ENCODE assay signal across 8 cellular contexts in genomic region chr15:41417812-41418211, GRCh38. TPM values are rescaled to one million over a fixed set of nuclear protein-coding genes. Genes with fewer than 3 reads are reported as not detected.
DNase-seq lines count a peak whose midpoint lies in the region; ATAC-seq and TF ChIP-seq lines count a peak whose summit lies in the region.

No MANE protein-coding gene starts in this region.

- H3K36me3 ChIP-seq in A673 (ENCODE audit: insufficient read depth, low read length, poor library complexity, severe bottlenecking) (no peaks in the 10 kb centered on the region), iPS-20b (ENCODE audit: insufficient read depth, low read depth, low read length) (no peaks in the 10 kb centered on the region), testis (ENCODE audit: low read depth, missing control alignments) (no peaks in the 10 kb centered on the region)

- H3K27ac ChIP-seq in A673 (ENCODE audit: low read depth, low read length, poor library complexity, severe bottlenecking), result peak overlapping the region; percentile 88
- no peak overlapping the region for H3K27ac ChIP-seq in iPS-20b (ENCODE audit: low read length)
- H3K27ac ChIP-seq in testis, result peak overlapping the region; percentile 81 to 89

- intact Hi-C loops in A673 (cut with micrococcal nuclease; ENCODE audit: unreplicated experiment) (no loop called here), testis (cut with DNase I; ENCODE audit: low total_unique reads) (no loop called here)

- no peaks in the 10 kb centered on the region for H3K27me3 Mint-ChIP-seq in activated CD8-positive, alpha-beta T cell treated with anti-CD3 and anti-CD28 coated beads, Interleukin-2, amount 10 ng/mL, durations not matched to agents 7 days and 5 days (ENCODE audit: low read depth)

- peaks cover 36% of the 10 kb centered on the region for H3K4me1 Mint-ChIP-seq in activated CD8-positive, alpha-beta T cell treated with anti-CD3 and anti-CD28 coated beads, Interleukin-2, amount 10 ng/mL, durations not matched to agents 7 days and 5 days (ENCODE audit: low read depth)

- POLR2A ChIA-PET in A673 (lab: Charles Lee; ENCODE audit: low non-redundant PET), result no interaction called here
- POLR2A ChIA-PET in activated CD8-positive, alpha-beta T cell treated with anti-CD3 and anti-CD28 coated beads, Interleukin-2, amount 10 ng/mL, durations not matched to agents 7 days and 5 days (lab: Charles Lee), result interaction anchor here (1.5 kb wide), 1 partner anchor 84 kb away, joined by 3 read pairs; the partner anchor contains the start of gene NUSAP1

- 4 to 6% methylated on average over 6 of the region's 6 CpGs for WGBS in testis, 2 donors

- H3K4me1 ChIP-seq in A673 (ENCODE audit: insufficient read depth, low read length, poor library complexity, severe bottlenecking) (peaks cover 9% of the 10 kb centered on the region), iPS-20b (ENCODE audit: insufficient read depth, low read length) (peaks cover 2% of the 10 kb centered on the region; the same call in 1 of the 2 replicates), testis (peaks cover 19% of the 10 kb centered on the region)

- H3K9ac ChIP-seq in iPS-20b (ENCODE audit: low read depth, low read length), result peak overlapping the region; percentile 92

- H3K9me3 ChIP-seq in A673 (ENCODE audit: low read depth, low read length, poor library complexity, severe bottlenecking), result no peaks in the 10 kb centered on the region
- H3K9me3 ChIP-seq in iPS-20b (ENCODE audit: insufficient read depth, low read depth, low read length), result no peaks in the 10 kb centered on the region
- H3K9me3 ChIP-seq in testis, result no peaks in the 10 kb centered on the region

- CTCF ChIA-PET in A673 (lab: Charles Lee), result no interaction called here
- CTCF ChIA-PET in activated CD8-positive, alpha-beta T cell treated with anti-CD3 and anti-CD28 coated beads, Interleukin-2, amount 10 ng/mL, durations not matched to agents 7 days and 5 days (lab: Charles Lee), result interaction anchor here (1.2 kb wide), 1 partner anchor 60 kb away, joined by 3 read pairs; no protein-coding TSS in a partner anchor

- no peak for TF ChIP-seq POLR2A in testis (IDR thresholded peaks at IDR 0.05)

- H3K4me3 Mint-ChIP-seq in activated CD8-positive, alpha-beta T cell treated with anti-CD3 and anti-CD28 coated beads, Interleukin-2, amount 10 ng/mL, durations not matched to agents 7 days and 5 days, result peak overlapping the region; percentile 94

- ATAC-seq in GM21717 (IDR thresholded peaks at IDR 0.05; ENCODE audit: unreplicated experiment), result peak; percentile 15
- no peak for ATAC-seq in activated CD8-positive, alpha-beta T cell treated with anti-CD3 and anti-CD28 coated beads, Interleukin-2, amount 10 ng/mL, durations not matched to agents 7 days and 5 days
- no peak for ATAC-seq in HG02642 (IDR thresholded peaks at IDR 0.05; ENCODE audit: poor library complexity, unreplicated experiment)
- ATAC-seq in GM21381 (IDR thresholded peaks at IDR 0.05; ENCODE audit: unreplicated experiment), result no peak
- no peak for ATAC-seq in HG03457 (IDR thresholded peaks at IDR 0.05; ENCODE audit: unreplicated experiment)

- peak overlapping the region; percentile 93 for H3K27ac Mint-ChIP-seq in activated CD8-positive, alpha-beta T cell treated with anti-CD3 and anti-CD28 coated beads, Interleukin-2, amount 10 ng/mL, durations not matched to agents 7 days and 5 days

- H3K4me3 ChIP-seq in A673 (ENCODE audit: low read depth, low read length, poor library complexity, severe bottlenecking) (peak overlapping the region; percentile 74), iPS-20b (ENCODE audit: low read length) (peak overlapping the region; percentile 99), testis (peak overlapping the region; percentile 81 to 99)

- H3K36me3 Mint-ChIP-seq in activated CD8-positive, alpha-beta T cell treated with anti-CD3 and anti-CD28 coated beads, Interleukin-2, amount 10 ng/mL, durations not matched to agents 7 days and 5 days (ENCODE audit: low read depth), result peaks cover 14% of the 10 kb centered on the region

- TF ChIP-seq CTCF in A673 (conservative IDR thresholded peaks at IDR 0.05; ENCODE audit: low read depth, low read length) (no peak), testis (IDR thresholded peaks at IDR 0.05) (no peak)

- no TSS peak for BruUV-seq in A673 (replicated peaks; lab: Mats Ljungman, UMichigan)

- H3K9me3 Mint-ChIP-seq in activated CD8-positive, alpha-beta T cell treated with anti-CD3 and anti-CD28 coated beads, Interleukin-2, amount 10 ng/mL, durations not matched to agents 7 days and 5 days (ENCODE audit: insufficient read depth), result no peaks in the 10 kb centered on the region

- H3K27me3 ChIP-seq in A673 (replicated peaks; ENCODE audit: insufficient read depth, low read depth, low read length, poor library complexity) (no peaks in the 10 kb centered on the region), iPS-20b (ENCODE audit: insufficient read depth, low read length) (no peaks in the 10 kb centered on the region), testis (no peaks in the 10 kb centered on the region)

- no peak for DNase-seq in A673 (ENCODE audit: low spot score)
- no peak for DNase-seq in activated CD8-positive, alpha-beta T cell treated with anti-CD3 and anti-CD28 coated beads, Interleukin-2, amount 10 ng/mL, durations not matched to agents 7 days and 5 days
- DNase-seq in testis, result no peak

RNA-seq across cellular contexts. Expression of gene RTF1, which starts 0.9 kb away (rescaled TPM):
- total RNA-seq in A673 (2021), result 47.6 and 55.3 TPM in 2 replicates
- total RNA-seq in activated CD8-positive, alpha-beta T cell treated with anti-CD3 and anti-CD28 coated beads, Interleukin-2, amount 10 ng/mL, durations not matched to agents 7 days and 5 days, result 10 to 100 TPM; 31.0 to 40.7 TPM
- 10 to 100 TPM; 56.9 to 82.7 TPM for total RNA-seq in testis
- 27.8 TPM for polyA plus RNA-seq in testis (ENCODE audit: insufficient read depth, low read depth, low replicate concordance)

RNA-seq across cellular contexts. Expression of gene NDUFAF1, which starts 15.5 kb away (rescaled TPM):
- total RNA-seq in A673 (2021), result 16.7 and 18.8 TPM in 2 replicates
- 10 to 100 TPM; 11.4 to 13.6 TPM for total RNA-seq in activated CD8-positive, alpha-beta T cell treated with anti-CD3 and anti-CD28 coated beads, Interleukin-2, amount 10 ng/mL, durations not matched to agents 7 days and 5 days
- 10 to 100 TPM; 23.4 to 25.0 TPM for total RNA-seq in testis
- polyA plus RNA-seq in testis (ENCODE audit: insufficient read depth, low read depth, low replicate concordance), result 49.7 TPM
